In the genomic region with DNA sequence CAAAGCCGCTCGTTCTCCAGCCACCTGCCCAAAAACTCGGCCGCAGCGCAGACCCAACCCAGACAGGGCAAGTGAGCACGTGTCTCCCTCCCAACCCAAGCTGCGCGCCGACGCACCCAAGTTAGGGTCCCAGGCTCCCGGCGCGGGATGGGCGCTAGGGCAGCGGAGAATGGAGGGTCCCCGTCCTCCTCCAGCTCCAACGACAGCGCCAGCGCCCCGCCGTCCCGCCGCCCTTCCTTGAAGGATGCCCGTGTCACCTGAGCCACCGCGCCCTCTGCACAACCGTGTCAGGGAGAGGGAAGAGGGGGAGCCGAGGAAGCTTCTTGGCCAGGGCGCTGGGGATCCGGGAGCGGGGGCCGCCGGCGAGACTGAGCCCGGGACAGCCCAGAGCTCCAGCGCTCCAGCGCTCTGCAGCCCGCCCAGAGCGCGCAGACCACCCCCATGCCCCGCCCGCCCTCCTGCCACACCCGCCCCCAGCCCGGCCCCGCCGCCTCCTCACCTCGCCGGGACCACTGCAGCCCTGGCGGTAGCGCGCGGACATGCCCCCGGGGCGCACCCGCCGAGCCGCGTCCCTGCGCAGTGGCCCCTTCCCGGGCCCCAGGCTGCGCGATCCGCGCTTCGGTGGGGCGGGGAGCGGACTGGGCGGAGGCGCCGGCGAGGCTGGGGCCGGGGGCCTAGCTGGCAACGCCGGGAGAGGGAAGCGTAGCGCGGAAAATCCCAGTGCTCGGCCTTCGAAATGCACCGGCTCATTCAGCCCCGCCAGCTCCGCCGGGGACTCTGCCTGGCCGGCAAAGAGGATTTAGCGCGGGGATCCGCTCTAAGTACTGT, we compare ENCODE assay signal across 1 cellular context.
TF ChIP-seq lines count a peak whose summit lies in the region.

A gene with protein sequence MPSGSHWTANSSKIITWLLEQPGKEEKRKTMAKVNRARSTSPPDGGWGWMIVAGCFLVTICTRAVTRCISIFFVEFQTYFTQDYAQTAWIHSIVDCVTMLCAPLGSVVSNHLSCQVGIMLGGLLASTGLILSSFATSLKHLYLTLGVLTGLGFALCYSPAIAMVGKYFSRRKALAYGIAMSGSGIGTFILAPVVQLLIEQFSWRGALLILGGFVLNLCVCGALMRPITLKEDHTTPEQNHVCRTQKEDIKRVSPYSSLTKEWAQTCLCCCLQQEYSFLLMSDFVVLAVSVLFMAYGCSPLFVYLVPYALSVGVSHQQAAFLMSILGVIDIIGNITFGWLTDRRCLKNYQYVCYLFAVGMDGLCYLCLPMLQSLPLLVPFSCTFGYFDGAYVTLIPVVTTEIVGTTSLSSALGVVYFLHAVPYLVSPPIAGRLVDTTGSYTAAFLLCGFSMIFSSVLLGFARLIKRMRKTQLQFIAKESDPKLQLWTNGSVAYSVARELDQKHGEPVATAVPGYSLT (minus strand): TSS at position 410 of the 828 bp plus-strand sequence. CDS start 73,016 bp downstream, outside the sequence.

TF ChIP-seq in liver, 16 proteins besides CTCF, POLR2A, EP300 and RAD21:
- TF ChIP-seq, protein P1, sequence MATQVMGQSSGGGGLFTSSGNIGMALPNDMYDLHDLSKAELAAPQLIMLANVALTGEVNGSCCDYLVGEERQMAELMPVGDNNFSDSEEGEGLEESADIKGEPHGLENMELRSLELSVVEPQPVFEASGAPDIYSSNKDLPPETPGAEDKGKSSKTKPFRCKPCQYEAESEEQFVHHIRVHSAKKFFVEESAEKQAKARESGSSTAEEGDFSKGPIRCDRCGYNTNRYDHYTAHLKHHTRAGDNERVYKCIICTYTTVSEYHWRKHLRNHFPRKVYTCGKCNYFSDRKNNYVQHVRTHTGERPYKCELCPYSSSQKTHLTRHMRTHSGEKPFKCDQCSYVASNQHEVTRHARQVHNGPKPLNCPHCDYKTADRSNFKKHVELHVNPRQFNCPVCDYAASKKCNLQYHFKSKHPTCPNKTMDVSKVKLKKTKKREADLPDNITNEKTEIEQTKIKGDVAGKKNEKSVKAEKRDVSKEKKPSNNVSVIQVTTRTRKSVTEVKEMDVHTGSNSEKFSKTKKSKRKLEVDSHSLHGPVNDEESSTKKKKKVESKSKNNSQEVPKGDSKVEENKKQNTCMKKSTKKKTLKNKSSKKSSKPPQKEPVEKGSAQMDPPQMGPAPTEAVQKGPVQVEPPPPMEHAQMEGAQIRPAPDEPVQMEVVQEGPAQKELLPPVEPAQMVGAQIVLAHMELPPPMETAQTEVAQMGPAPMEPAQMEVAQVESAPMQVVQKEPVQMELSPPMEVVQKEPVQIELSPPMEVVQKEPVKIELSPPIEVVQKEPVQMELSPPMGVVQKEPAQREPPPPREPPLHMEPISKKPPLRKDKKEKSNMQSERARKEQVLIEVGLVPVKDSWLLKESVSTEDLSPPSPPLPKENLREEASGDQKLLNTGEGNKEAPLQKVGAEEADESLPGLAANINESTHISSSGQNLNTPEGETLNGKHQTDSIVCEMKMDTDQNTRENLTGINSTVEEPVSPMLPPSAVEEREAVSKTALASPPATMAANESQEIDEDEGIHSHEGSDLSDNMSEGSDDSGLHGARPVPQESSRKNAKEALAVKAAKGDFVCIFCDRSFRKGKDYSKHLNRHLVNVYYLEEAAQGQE (IDR thresholded peaks at IDR 0.05), result no peak
- TF ChIP-seq, protein P2, sequence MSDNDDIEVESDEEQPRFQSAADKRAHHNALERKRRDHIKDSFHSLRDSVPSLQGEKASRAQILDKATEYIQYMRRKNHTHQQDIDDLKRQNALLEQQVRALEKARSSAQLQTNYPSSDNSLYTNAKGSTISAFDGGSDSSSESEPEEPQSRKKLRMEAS (IDR thresholded peaks at IDR 0.05), result no peak
- no peak for TF ChIP-seq HNF4A (conservative IDR thresholded peaks at IDR 0.05)
- TF ChIP-seq YY1 (IDR thresholded peaks at IDR 0.05), result no peak
- TF ChIP-seq, protein P3, sequence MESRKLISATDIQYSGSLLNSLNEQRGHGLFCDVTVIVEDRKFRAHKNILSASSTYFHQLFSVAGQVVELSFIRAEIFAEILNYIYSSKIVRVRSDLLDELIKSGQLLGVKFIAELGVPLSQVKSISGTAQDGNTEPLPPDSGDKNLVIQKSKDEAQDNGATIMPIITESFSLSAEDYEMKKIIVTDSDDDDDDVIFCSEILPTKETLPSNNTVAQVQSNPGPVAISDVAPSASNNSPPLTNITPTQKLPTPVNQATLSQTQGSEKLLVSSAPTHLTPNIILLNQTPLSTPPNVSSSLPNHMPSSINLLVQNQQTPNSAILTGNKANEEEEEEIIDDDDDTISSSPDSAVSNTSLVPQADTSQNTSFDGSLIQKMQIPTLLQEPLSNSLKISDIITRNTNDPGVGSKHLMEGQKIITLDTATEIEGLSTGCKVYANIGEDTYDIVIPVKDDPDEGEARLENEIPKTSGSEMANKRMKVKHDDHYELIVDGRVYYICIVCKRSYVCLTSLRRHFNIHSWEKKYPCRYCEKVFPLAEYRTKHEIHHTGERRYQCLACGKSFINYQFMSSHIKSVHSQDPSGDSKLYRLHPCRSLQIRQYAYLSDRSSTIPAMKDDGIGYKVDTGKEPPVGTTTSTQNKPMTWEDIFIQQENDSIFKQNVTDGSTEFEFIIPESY (IDR thresholded peaks at IDR 0.05), result no peak
